ENCODE assay signal across 8 cellular contexts in genomic region chr16:88452485-88453216, GRCh38.
DNase-seq lines count a peak whose midpoint lies in the region; ATAC-seq and TF ChIP-seq lines count a peak whose summit lies in the region.

No MANE protein-coding gene starts in this region.

- peak overlapping the region; percentile 82 for H2AFZ ChIP-seq in neuron (ENCODE audit: low read depth, low read length)

- ATAC-seq in GM21825 (IDR thresholded peaks at IDR 0.05; ENCODE audit: unreplicated experiment) = peak; percentile 53

- peak; percentile 13; the same call in 1 of the 2 replicates for TF ChIP-seq POLR2A in Raji (IDR thresholded peaks at IDR 0.05; ENCODE audit: insufficient read depth, low read depth, low read length)

- H3K4me3 ChIP-seq in neuron (ENCODE audit: low read length) = peak overlapping the region; percentile 65
- H3K4me3 ChIP-seq in stomach smooth muscle (ENCODE audit: low read length in 2 of 2) = peak overlapping the region; percentile 51 to 72

- H3K36me3 ChIP-seq in neuron (ENCODE audit: insufficient read depth, low read length) (no peaks in the 10 kb centered on the region), stomach smooth muscle (ENCODE audit: control insufficient read depth in 2 of 2, insufficient read depth in 2 of 2, low read length in 2 of 2) (no peaks in the 10 kb centered on the region)

- H3K27me3 ChIP-seq in neuron (ENCODE audit: insufficient read depth, low read length) = peaks cover 28% of the 10 kb centered on the region
- peaks cover 23 to 36% of the 10 kb centered on the region in 2 donors for H3K27me3 ChIP-seq in stomach smooth muscle (ENCODE audit: control insufficient read depth in 1 of 2, insufficient read depth in 2 of 2, low read length in 2 of 2)

- DNase-seq in DMS79 treated with DMSO at 0.1 percent for 48 hours (lab: John Stamatoyannopoulos, UW) (peak; percentile 31), Kasumi-1 (lab: John Stamatoyannopoulos, UW) (peak; percentile 82 to 89), foreskin melanocyte (peak; percentile 80)
- DNase-seq in activated naive CD4-positive, alpha-beta T cell (lab: John Stamatoyannopoulos, UW) = peak; percentile 95 to 100 (median 98)

- H3K4me1 ChIP-seq in neuron (ENCODE audit: insufficient read depth, low read length) (peaks cover 23% of the 10 kb centered on the region), stomach smooth muscle (ENCODE audit: control insufficient read depth, insufficient read depth, low read length) (peaks cover 34% of the 10 kb centered on the region)

- H3K27ac ChIP-seq in stomach smooth muscle (ENCODE audit: low read length) = no peak overlapping the region

- H3K9me3 ChIP-seq in neuron (ENCODE audit: low read length) (no peaks in the 10 kb centered on the region), stomach smooth muscle (ENCODE audit: control insufficient read depth in 2 of 2, low read length in 2 of 2) (no peaks in the 10 kb centered on the region)

- H3K9ac ChIP-seq in stomach smooth muscle (ENCODE audit: low read length in 2 of 2) = peak overlapping the region in 1 of 2 donors; percentile 44

Comparison
In these comparisons a context has a peak if more than half of its experiments do, and no peak if none do; other contexts are left out.
1. DNase-seq: peak in every context shown above with its lines; median percentile 98 in activated naive CD4-positive, alpha-beta T cell; 86 in Kasumi-1; 80 in foreskin melanocyte; 31 in DMS79 treated with DMSO at 0.1 percent for 48 hours.